Comparison of ENCODE assay signal across 1 cellular context in the genomic region with DNA sequence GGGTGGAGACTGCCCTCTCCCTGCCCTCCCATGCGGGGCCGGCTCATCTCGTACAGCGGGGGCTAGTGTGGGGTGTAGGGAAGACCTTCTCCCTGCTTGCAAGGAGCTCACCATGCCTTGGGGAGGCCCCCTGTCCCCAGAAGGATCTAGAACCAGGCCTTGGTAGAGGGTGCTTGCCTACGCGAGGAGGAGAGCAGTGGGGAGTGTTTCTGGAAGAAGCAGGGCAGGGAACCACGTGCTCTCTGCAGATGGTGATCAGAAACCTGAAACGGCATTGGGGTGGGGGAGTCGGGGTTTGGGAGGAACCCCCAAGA.
TF ChIP-seq lines count a peak whose summit lies in the region.

No MANE protein-coding gene starts in this region.

TF ChIP-seq in K562, 482 proteins besides CTCF, POLR2A, EP300 and RAD21:
- peak; percentile 15; the same call in 1 of the 2 replicates for TF ChIP-seq ZNF589 (CRISPR knock-in tag; IDR thresholded peaks at IDR 0.05; ENCODE audit: low read depth)
- TF ChIP-seq CAMTA2 (CRISPR knock-in tag; conservative IDR thresholded peaks at IDR 0.05): no peak
- TF ChIP-seq ARID4B (CRISPR knock-in tag; IDR thresholded peaks at IDR 0.05): peak; percentile 26; the same call in 1 of the 2 replicates
- TF ChIP-seq CREB1 (IDR thresholded peaks at IDR 0.05): no peak
- peak; percentile 31; the same call in 1 of the 2 replicates for TF ChIP-seq CREB1 (CRISPR knock-in tag; IDR thresholded peaks at IDR 0.05)
- TF ChIP-seq NR2C2 (CRISPR knock-in tag; IDR thresholded peaks at IDR 0.05): 0 out of 2 replicates have a peak, but pooled peaks have one; percentile 44
- no peak for TF ChIP-seq NR2C2 (tag; IDR thresholded peaks at IDR 0.05)
- no peak for TF ChIP-seq E2F4 (CRISPR knock-in tag; IDR thresholded peaks at IDR 0.05; ENCODE audit: low read depth)
- no peak for TF ChIP-seq ETV5 (CRISPR knock-in tag; IDR thresholded peaks at IDR 0.05; ENCODE audit: low read depth)
- TF ChIP-seq, protein P1, sequence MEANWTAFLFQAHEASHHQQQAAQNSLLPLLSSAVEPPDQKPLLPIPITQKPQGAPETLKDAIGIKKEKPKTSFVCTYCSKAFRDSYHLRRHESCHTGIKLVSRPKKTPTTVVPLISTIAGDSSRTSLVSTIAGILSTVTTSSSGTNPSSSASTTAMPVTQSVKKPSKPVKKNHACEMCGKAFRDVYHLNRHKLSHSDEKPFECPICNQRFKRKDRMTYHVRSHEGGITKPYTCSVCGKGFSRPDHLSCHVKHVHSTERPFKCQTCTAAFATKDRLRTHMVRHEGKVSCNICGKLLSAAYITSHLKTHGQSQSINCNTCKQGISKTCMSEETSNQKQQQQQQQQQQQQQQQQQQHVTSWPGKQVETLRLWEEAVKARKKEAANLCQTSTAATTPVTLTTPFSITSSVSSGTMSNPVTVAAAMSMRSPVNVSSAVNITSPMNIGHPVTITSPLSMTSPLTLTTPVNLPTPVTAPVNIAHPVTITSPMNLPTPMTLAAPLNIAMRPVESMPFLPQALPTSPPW (CRISPR knock-in tag; IDR thresholded peaks at IDR 0.05): 0 out of 2 replicates have a peak, but pooled peaks have one; percentile 28
- TF ChIP-seq, protein P2, sequence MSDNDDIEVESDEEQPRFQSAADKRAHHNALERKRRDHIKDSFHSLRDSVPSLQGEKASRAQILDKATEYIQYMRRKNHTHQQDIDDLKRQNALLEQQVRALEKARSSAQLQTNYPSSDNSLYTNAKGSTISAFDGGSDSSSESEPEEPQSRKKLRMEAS (CRISPR knock-in tag; IDR thresholded peaks at IDR 0.05): peak; percentile 58; the same call in 1 of the 2 replicates
- 0 out of 2 replicates have a peak, but pooled peaks have one; percentile 15 for TF ChIP-seq CEBPG (CRISPR knock-in tag; IDR thresholded peaks at IDR 0.05)
- no peak for TF ChIP-seq CEBPG (tag; conservative IDR thresholded peaks at IDR 0.05 in 1 of 2, IDR thresholded peaks at IDR 0.05 in 1 of 2)
